In the genomic region with DNA sequence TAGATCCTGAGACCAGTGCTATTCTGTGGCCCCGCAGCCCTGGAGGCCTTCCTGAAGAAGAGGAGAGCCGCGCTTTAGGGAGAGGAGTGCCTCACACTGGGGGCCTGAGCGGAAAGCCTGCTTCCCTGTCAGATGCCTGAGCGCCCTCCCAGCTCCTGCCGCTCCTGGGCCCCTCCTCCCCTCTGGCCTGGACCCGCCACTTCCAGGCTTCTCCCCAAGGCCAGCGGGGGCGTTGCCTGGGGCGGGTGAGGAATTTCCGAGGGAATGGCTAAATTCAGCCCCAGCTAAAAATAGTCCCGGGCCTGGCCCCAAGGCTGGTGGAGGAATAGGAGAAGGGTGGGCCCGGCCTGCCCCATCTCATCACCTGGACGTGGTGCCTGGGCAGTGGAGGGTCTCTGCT, we compare ENCODE assay signal across 9 cellular contexts. TPM values are rescaled to one million over a fixed set of nuclear protein-coding genes. Genes with fewer than 3 reads are reported as not detected.
DNase-seq lines count a peak whose midpoint lies in the region; ATAC-seq and TF ChIP-seq lines count a peak whose summit lies in the region.
"Had no signal": no experiment of that assay in that cellular context is flagged by ENCODE, and none has a peak within 500 bp of the region (broad histone marks: within the 10 kb centered on the region; RNA-seq: fewer than 3 reads in every experiment).

No MANE protein-coding gene starts in this region.

- no peak overlapping the region for H3K4me3 ChIP-seq in HUES64 (ENCODE audit: low read length)
- H3K4me3 ChIP-seq in duodenal mucosa (ENCODE audit: low read depth in 1 of 2, low read length in 2 of 2), result peak overlapping the region in 1 of 2 donors; percentile 35
- no peak overlapping the region for H3K4me3 ChIP-seq in lower leg skin (ENCODE audit: low read depth, poor library complexity, severe bottlenecking)
- H3K4me3 ChIP-seq in suprapubic skin, result no peak overlapping the region

- no peak for TF ChIP-seq EP300 in suprapubic skin (IDR thresholded peaks at IDR 0.05)

- H3K36me3 ChIP-seq in HUES64 (ENCODE audit: insufficient read depth, low read length) (no peaks in the 10 kb centered on the region), duodenal mucosa (ENCODE audit: control insufficient read depth in 1 of 2, insufficient read depth in 2 of 2, low read length in 2 of 2) (no peaks in the 10 kb centered on the region), suprapubic skin (no peaks in the 10 kb centered on the region)

- no peak for ATAC-seq in HG03457 (IDR thresholded peaks at IDR 0.05; ENCODE audit: unreplicated experiment)
- ATAC-seq in GM19023 (IDR thresholded peaks at IDR 0.05; ENCODE audit: unreplicated experiment), result no peak
- ATAC-seq: activated T-cell treated with anti-CD3 and anti-CD28 coated beads, Interleukin-2, amount 50 U/mL, for 4 hours had no signal

- TF ChIP-seq POLR2A in lower leg skin (IDR thresholded peaks at IDR 0.05), result no peak
- TF ChIP-seq POLR2A in suprapubic skin (IDR thresholded peaks at IDR 0.05), result no peak

- peak; percentile 47 to 94 for DNase-seq in lower leg skin (ENCODE audit: low spot score in 2 of 2)
- DNase-seq in suprapubic skin (ENCODE audit: low spot score in 2 of 2), result peak; percentile 85 to 87
- DNase-seq in NCI-H2171 (lab: John Stamatoyannopoulos, UW), result no peak
- no peak for DNase-seq in NAMALWA (ENCODE audit: low spot score)
- DNase-seq: activated T-cell treated with anti-CD3 and anti-CD28 coated beads, Interleukin-2, amount 50 U/mL, for 4 hours had no signal

- intact Hi-C loops in lower leg skin (cut with DNase I; ENCODE audit: low total_unique reads), result no loop called here

- no peak for TF ChIP-seq CTCF in lower leg skin (IDR thresholded peaks at IDR 0.05)
- no peak for TF ChIP-seq CTCF in suprapubic skin (IDR thresholded peaks at IDR 0.05)

- no peaks in the 10 kb centered on the region for H3K9me3 ChIP-seq in HUES64 (ENCODE audit: insufficient read depth, low read depth, low read length)
- H3K9me3 ChIP-seq in duodenal mucosa (ENCODE audit: control insufficient read depth in 1 of 2, low read length in 2 of 2), result no peaks in the 10 kb centered on the region
- no peaks in the 10 kb centered on the region for H3K9me3 ChIP-seq in suprapubic skin

- H3K27me3 ChIP-seq in HUES64 (ENCODE audit: insufficient read depth, low read length), result no peaks in the 10 kb centered on the region; the same call in 1 of the 2 replicates
- no peaks in the 10 kb centered on the region for H3K27me3 ChIP-seq in duodenal mucosa (ENCODE audit: control insufficient read depth in 1 of 2, insufficient read depth in 2 of 2, low read length in 2 of 2)
- H3K27me3 ChIP-seq in suprapubic skin, result no peaks in the 10 kb centered on the region

- WGBS in HUES64, result 12% methylated on average over 14 of the region's 14 CpGs
- 51 to 55% methylated on average over 8 to 10 of the region's 14 CpGs for whole genome bisulfite sequencing in lower leg skin, 2 donors
- 62% methylated on average over 14 of the region's 14 CpGs for WGBS in suprapubic skin

- H3K27ac ChIP-seq in HUES64 (ENCODE audit: low read depth, low read length), result no peak overlapping the region; the same call in 1 of the 2 replicates
- H3K27ac ChIP-seq in duodenal mucosa (ENCODE audit: low read depth, low read length), result peak overlapping the region; percentile 62
- peak overlapping the region; percentile 54 for H3K27ac ChIP-seq in suprapubic skin

- H3K4me1 ChIP-seq in HUES64 (ENCODE audit: insufficient read depth, low read length), result peaks cover 33% of the 10 kb centered on the region
- peaks cover 29 to 36% of the 10 kb centered on the region in 2 donors for H3K4me1 ChIP-seq in duodenal mucosa (ENCODE audit: control insufficient read depth in 1 of 2, insufficient read depth in 2 of 2, low read length in 2 of 2)
- peaks cover 54% of the 10 kb centered on the region for H3K4me1 ChIP-seq in suprapubic skin

- H3K9ac ChIP-seq in HUES64 (ENCODE audit: low read depth, low read length) (peak overlapping the region; percentile 2; the same call in 1 of the 2 replicates), duodenal mucosa (ENCODE audit: low read depth in 1 of 2, low read length in 2 of 2) (peak overlapping the region in 1 of 2 donors; percentile 56)

RNA-seq across cellular contexts. Expression of gene ARHGEF17, which starts 15.4 kb away (rescaled TPM):
- polyA plus RNA-seq in HUES64 (2013, experiment 1 of 2), result 10.3 TPM
- polyA plus RNA-seq in HUES64 (2013, experiment 2 of 2), result 12.7 TPM
- 10 to 100 TPM; 10.2 to 18.8 (median 14.7) TPM for total RNA-seq in lower leg skin
- total RNA-seq in suprapubic skin, result 10 to 100 TPM in 2 of 4 donors, 1 to 10 TPM in 2; 8.3 to 25.0 (median 9.7) TPM

RNA-seq across cellular contexts. Expression of gene P2RY6, which starts 51.3 kb away (rescaled TPM):
- polyA plus RNA-seq in HUES64 (2013, experiment 1 of 2), result 0.25 TPM
- 0.32 TPM for polyA plus RNA-seq in HUES64 (2013, experiment 2 of 2)
- total RNA-seq in lower leg skin (under 1 TPM in 2 of 4 donors, not detected in 2; 0.46 to 0.81 TPM), suprapubic skin (under 1 TPM in 3 of 4 donors, not detected in 1; 0.38 to 0.89 (median 0.38) TPM)
- total RNA-seq: activated T-cell treated with anti-CD3 and anti-CD28 coated beads, Interleukin-2, amount 50 U/mL, for 4 hours had no signal

RNA-seq across cellular contexts. Expression of gene RELT, which starts 52.7 kb away (rescaled TPM):
- polyA plus RNA-seq in HUES64 (2013, experiment 1 of 2), result 5.1 TPM
- polyA plus RNA-seq in HUES64 (2013, experiment 2 of 2), result 6.0 TPM
- total RNA-seq in lower leg skin (1 to 10 TPM; 2.1 to 4.8 (median 4.4) TPM), suprapubic skin (10 to 100 TPM in 1 of 4 donors, 1 to 10 TPM in 3; 1.9 to 11.2 (median 4.2) TPM)

Comparison
In these comparisons a context has a peak if more than half of its experiments do, and no peak if none do; other contexts are left out.
1. DNase-seq: peak in lower leg skin (2 of 2) and suprapubic skin (2 of 2); none in NCI-H2171 (single experiment) and NAMALWA (single experiment).